8 cellular contexts compared by ENCODE assay signal in the genomic region with DNA sequence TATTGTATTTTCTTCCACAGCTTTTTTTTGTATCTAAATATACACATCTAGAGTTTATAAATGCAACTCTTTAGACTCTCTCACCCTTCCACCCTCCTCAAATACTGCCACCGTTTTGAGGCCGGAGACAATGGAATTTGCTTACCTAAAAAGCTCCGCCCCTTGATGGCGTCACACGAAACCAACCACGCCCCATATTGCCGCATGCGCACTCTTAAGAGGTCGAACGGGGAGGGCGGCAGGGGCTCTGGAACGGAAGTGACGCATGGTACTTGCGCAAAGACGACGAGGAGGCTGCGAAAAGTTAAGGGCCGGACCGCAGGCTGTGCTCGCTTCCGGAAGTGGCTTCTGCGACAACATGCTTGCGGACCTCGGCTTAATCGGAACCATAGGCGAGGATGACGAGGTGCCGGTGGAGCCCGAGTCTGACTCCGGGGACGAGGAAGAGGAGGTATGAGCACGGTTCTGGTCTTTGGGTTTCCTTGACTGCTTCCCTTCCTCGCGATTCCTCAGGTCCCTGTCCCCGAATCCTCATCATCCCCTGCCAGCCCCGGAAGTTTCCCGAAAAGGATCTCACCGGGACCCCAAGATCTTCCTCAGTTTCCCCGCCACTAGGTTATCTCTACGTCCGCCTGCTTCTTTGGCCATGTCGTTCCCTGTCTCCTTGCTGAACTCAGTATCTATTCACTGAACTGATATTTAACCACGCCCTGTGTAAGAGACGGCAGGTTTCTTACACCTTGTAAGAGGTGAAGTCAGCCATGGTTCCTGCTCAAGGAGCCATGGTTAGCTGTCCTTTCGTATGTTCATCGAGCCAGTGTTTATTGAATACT.
A peak's percentile ranks its signal among the peaks of the same experiment; 100 is the strongest.
DNase-seq lines count a peak whose midpoint lies in the region; ATAC-seq lines count a peak whose summit lies in the region.

TSS of gene DDX27 (plus strand) at position 326 of the 833 bp plus-strand sequence. CDS start at position 359, 33 bp downstream.

- DNase-seq in Ammon's horn (ENCODE audit: low spot score) (peak; percentile 99), GM19238 (ENCODE audit: insufficient read length, low spot score) (peak; percentile 85), NCI-H524 treated with DMSO at 0.1 percent for 48 hours (lab: John Stamatoyannopoulos, UW) (peak; percentile 94), kidney glomerular epithelial cell (lab: John Stamatoyannopoulos, UW) (peak; percentile 97)
- peak; percentile 95 to 96 for DNase-seq in activated CD4-positive, alpha-beta T cell treated with anti-CD3 and anti-CD28 coated beads for 4 hours
- peak; percentile 89 to 92 for DNase-seq in stimulated activated CD4-positive, alpha-beta T cell treated with anti-CD3 and anti-CD28 coated beads, Interleukin-1b, Interleukin-23, amount 100 ng/mL, for 1 hour (ENCODE audit: low read depth in 2 of 2)

- peak; percentile 86 for ATAC-seq in HG03442 (IDR thresholded peaks at IDR 0.05; ENCODE audit: unreplicated experiment)

- peak within 1 kb of the TSS; percentile 82 for H3K27ac ChIP-seq in cingulate gyrus (ENCODE audit: low read depth, low read length)

Comparison
In these comparisons a context has a peak if more than half of its experiments do, and no peak if none do; other contexts are left out.
1. Peak in every context shown above with its lines: DNase-seq, ATAC-seq and H3K27ac ChIP-seq.